In the genomic region with DNA sequence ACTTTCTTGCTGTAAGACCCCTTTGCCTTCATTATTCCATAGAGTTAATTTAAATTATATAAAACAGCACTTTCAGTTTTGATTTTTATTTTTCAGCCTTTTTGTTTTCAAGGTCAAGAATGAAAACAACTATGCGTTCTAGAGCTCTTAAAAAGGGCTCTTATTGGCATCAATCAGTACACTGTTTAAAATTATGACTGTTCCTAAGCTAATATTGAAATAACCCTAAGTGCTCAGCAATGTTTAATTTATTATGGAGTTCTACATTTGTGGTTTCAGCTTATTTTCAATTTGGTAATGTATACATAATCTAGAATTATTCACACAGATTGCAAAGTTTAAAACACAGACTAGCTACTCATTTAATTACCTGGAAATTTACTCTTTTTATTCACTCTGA, we compare ENCODE assay signal across 16 cellular contexts.
"Had no signal": no experiment of that assay in that cellular context is flagged by ENCODE, and none has a peak within 500 bp of the region (broad histone marks: within the 10 kb centered on the region; RNA-seq: fewer than 3 reads in every experiment).

No MANE protein-coding gene starts in this region.

- H3K9me3 ChIP-seq: heart left ventricle, pancreas, sigmoid colon, spleen, tibial nerve, uterus had no signal

- H3K9me3 Mint-ChIP-seq: activated naive CD4-positive, alpha-beta T cell treated with anti-CD3 and anti-CD28 coated beads, Interleukin-2, amount 50 U/mL, for 72 hours; activated T-helper 2 cell treated with anti-CD3 and anti-CD28 coated beads, Interferon-gamma antibody, Interleukin-2, Interleukin-4, amounts not matched to agents 10 μg/mL and 5 μg/mL and 100 μg/mL, durations not matched to agents 14 hours and 24 hours and 36 hours had no signal

- DNase-seq: activated CD4-positive, alpha-beta T cell treated with anti-CD3 and anti-CD28 coated beads, Interleukin-2, amount 50 U/mL, for 1 hour; brain microvascular endothelial cell; cerebellar nuclear complex; heart left ventricle; midbrain; pancreas; sigmoid colon; spleen; SW 1271; uterus had no signal

- H3K27me3 ChIP-seq: brain microvascular endothelial cell, heart left ventricle, pancreas, sigmoid colon, spleen, tibial nerve, uterus had no signal

- H3K27ac ChIP-seq: brain microvascular endothelial cell, epithelial cell of prostate, heart left ventricle, pancreas had no signal

- ATAC-seq: activated CD4-positive, CD25-positive, alpha-beta regulatory T cell treated with anti-CD3 and anti-CD28 coated beads, Interleukin-2, amount 50 U/mL, for 24 hours; activated naive CD4-positive, alpha-beta T cell treated with anti-CD3 and anti-CD28 coated beads, Interleukin-2, amount 50 U/mL, for 72 hours; heart left ventricle; pancreas had no signal

- H3K4me3 ChIP-seq: heart left ventricle, lung, pancreas, sigmoid colon, spleen, tibial nerve, uterus had no signal

- H3K36me3 ChIP-seq: uterus had no signal
